In genomic region chr6:113490356-113490755, GRCh38 we compare ENCODE assay signal across 2 cellular contexts.
A peak's percentile ranks its signal among the peaks of the same experiment; 100 is the strongest.
TF ChIP-seq lines count a peak whose summit lies in the region.

No MANE protein-coding gene starts in this region.

TF ChIP-seq in A549, 52 proteins besides CTCF, POLR2A, EP300 and RAD21 (continued from another document):
- TF ChIP-seq, protein P1, sequence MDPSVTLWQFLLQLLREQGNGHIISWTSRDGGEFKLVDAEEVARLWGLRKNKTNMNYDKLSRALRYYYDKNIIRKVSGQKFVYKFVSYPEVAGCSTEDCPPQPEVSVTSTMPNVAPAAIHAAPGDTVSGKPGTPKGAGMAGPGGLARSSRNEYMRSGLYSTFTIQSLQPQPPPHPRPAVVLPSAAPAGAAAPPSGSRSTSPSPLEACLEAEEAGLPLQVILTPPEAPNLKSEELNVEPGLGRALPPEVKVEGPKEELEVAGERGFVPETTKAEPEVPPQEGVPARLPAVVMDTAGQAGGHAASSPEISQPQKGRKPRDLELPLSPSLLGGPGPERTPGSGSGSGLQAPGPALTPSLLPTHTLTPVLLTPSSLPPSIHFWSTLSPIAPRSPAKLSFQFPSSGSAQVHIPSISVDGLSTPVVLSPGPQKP (IDR thresholded peaks at IDR 0.05; ENCODE audit: low read depth, low read length), result no peak
- TF ChIP-seq ZNF302 (CRISPR knock-in tag; IDR thresholded peaks at IDR 0.05), result no peak

TF ChIP-seq in HepG2, 621 proteins besides CTCF, POLR2A, EP300 and RAD21 (continued from another document):
- TF ChIP-seq ARID5B (CRISPR knock-in tag; IDR thresholded peaks at IDR 0.05) (peak; percentile 33; the same call in 1 of the 2 replicates), ZNF564 (CRISPR knock-in tag; IDR thresholded peaks at IDR 0.05) (no peak), FOXK1 (CRISPR knock-in tag; IDR thresholded peaks at IDR 0.05; ENCODE audit: borderline replicate concordance, low read depth) (0 out of 2 replicates have a peak, but pooled peaks have one; percentile 35), PHB2 (IDR thresholded peaks at IDR 0.05; ENCODE audit: partially characterized antibody) (no peak), FOXA3 (CRISPR knock-in tag; IDR thresholded peaks at IDR 0.05) (peak; percentile 85), ZZZ3 (CRISPR knock-in tag; IDR thresholded peaks at IDR 0.05; ENCODE audit: borderline replicate concordance) (no peak), NFIC (IDR thresholded peaks at IDR 0.05; ENCODE audit: low read length) (peak; percentile 61; the same call in 1 of the 2 replicates)
- TF ChIP-seq, protein P2, sequence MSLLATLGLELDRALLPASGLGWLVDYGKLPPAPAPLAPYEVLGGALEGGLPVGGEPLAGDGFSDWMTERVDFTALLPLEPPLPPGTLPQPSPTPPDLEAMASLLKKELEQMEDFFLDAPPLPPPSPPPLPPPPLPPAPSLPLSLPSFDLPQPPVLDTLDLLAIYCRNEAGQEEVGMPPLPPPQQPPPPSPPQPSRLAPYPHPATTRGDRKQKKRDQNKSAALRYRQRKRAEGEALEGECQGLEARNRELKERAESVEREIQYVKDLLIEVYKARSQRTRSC (CRISPR knock-in tag; IDR thresholded peaks at IDR 0.05; ENCODE audit: low read depth), result no peak
